ENCODE assay signal across 8 cellular contexts in the genomic region with DNA sequence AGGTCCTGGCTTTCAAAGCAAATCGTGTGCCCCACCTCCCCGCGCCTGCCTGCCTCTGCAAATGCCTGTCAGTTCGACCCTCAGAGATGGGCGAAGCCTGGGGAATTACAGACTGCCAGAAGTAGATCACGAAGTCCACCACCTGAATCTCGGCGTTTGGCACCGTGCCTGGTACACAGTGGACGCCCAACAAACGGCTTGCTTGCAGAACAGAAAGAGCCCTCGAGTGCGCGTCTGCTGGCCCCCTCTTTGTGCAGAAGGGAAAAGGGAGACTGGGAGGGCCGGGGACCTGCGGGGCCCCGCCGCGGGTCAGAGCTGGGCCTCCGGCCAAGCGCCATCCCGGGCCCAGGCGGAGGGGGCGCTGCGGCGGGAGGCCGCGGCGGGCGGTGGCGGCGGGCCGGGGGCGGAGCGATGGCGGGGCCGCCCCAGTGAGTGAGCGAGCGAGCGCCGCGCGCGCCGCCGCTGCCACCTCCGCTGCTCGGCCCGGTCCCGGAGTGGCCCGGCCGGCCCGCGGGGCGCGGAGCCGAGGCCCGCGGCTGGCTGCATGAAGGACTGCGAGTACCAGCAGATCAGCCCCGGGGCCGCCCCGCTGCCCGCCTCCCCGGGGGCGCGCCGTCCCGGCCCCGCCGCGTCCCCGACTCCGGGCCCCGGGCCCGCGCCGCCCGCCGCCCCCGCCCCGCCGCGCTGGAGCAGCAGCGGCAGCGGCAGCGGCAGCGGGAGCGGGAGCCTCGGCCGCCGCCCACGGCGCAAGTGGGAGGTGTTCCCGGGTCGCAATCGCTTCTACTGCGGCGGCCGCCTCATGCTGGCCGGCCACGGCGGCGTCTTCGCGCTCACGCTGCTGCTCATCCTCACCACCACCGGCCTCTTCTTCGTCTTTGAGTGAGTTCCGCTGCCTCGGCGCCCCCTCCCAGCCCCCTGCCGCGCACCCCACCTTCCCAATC. TPM values are rescaled to one million over a fixed set of nuclear protein-coding genes. Genes with fewer than 3 reads are reported as not detected.
DNase-seq lines count a peak whose midpoint lies in the region; ATAC-seq and FAIRE-seq lines count a peak whose summit lies in the region.

A gene with protein sequence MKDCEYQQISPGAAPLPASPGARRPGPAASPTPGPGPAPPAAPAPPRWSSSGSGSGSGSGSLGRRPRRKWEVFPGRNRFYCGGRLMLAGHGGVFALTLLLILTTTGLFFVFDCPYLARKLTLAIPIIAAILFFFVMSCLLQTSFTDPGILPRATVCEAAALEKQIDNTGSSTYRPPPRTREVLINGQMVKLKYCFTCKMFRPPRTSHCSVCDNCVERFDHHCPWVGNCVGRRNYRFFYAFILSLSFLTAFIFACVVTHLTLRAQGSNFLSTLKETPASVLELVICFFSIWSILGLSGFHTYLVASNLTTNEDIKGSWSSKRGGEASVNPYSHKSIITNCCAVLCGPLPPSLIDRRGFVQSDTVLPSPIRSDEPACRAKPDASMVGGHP (plus strand): TSS at position 428 of the 941 bp plus-strand sequence. CDS start 117 bp downstream, at position 545.

- peak; percentile 49 for DNase-seq in GM18507 (ENCODE audit: extremely low spot score, insufficient read length, low read depth)
- DNase-seq in NCI-H69 (lab: John Stamatoyannopoulos, UW): peak; percentile 71
- peak; percentile 56 for DNase-seq in mesenchymal stem cell
- peak; percentile 32 for DNase-seq in stimulated activated CD8-positive, alpha-beta memory T cell treated with anti-CD3 and anti-CD28 coated beads, Interleukin-15, amount 100 ng/mL, for 1 hour (ENCODE audit: low read depth)

- FAIRE-seq in GM18507 (lab: Jason Lieb, UNC): no peak

- peaks cover 18% of the 10 kb centered on the region for H3K79me1 ChIP-seq in mesenchymal stem cell (replicated peaks; ENCODE audit: low read length, poor library complexity, severe bottlenecking)

- peak within 1 kb of the TSS; percentile 87 to 89 for H3K14ac ChIP-seq in mesenchymal stem cell (ENCODE audit: low read length in 2 of 2)

- H3K79me2 ChIP-seq in ACC112 (ENCODE audit: control insufficient read depth, insufficient read depth, low read length, unreplicated experiment): peaks cover 31% of the 10 kb centered on the region

- H3K9ac ChIP-seq in endocrine pancreas (ENCODE audit: control insufficient read depth, insufficient read depth, low read length): peak within 1 kb of the TSS; percentile 79
- H3K9ac ChIP-seq in mesenchymal stem cell (ENCODE audit: low read length): peak within 1 kb of the TSS; percentile 85

- peak within 1 kb of the TSS; percentile 82 to 89 for H3K18ac ChIP-seq in mesenchymal stem cell (ENCODE audit: low read depth in 1 of 2, low read length in 2 of 2)

- H3K4me1 ChIP-seq in ACC112 (ENCODE audit: control insufficient read depth, insufficient read depth, low read length, unreplicated experiment) (peaks cover 17% of the 10 kb centered on the region), endocrine pancreas (ENCODE audit: control insufficient read depth, insufficient read depth, low read length) (no peaks in the 10 kb centered on the region), mesenchymal stem cell (ENCODE audit: control insufficient read depth, insufficient read depth, low read depth, low read length) (peaks cover 23% of the 10 kb centered on the region)

- CTCF ChIA-PET in activated CD8-positive, alpha-beta memory T cell treated with anti-CD3 and anti-CD28 coated beads for 36 hours (lab: Charles Lee): interaction anchor here (1.0 to 1.2 kb wide), 2 partner anchors 16 to 38 kb away, joined by 3 to 4 read pairs; no protein-coding TSS in a partner anchor

- peak; percentile 43 for ATAC-seq in HG03103 (IDR thresholded peaks at IDR 0.05; ENCODE audit: low read depth, unreplicated experiment)

- peak within 1 kb of the TSS; percentile 12 for H2AK5ac ChIP-seq in mesenchymal stem cell (ENCODE audit: low read length, severe bottlenecking)

- peak within 1 kb of the TSS; percentile 81 for H3K4ac ChIP-seq in mesenchymal stem cell (ENCODE audit: low read depth in 1 of 2, low read length in 2 of 2)

- H3K36me3 ChIP-seq in ACC112 (ENCODE audit: insufficient read depth, low read length) (no peaks in the 10 kb centered on the region), endocrine pancreas (ENCODE audit: control insufficient read depth, insufficient read depth, low read length) (no peaks in the 10 kb centered on the region), mesenchymal stem cell (ENCODE audit: control insufficient read depth in 1 of 2, insufficient read depth in 2 of 2, low read depth in 1 of 2, low read length in 2 of 2) (peaks cover 2 to 9% of the 10 kb centered on the region in 2 experiments)

- H3K27ac ChIP-seq in ACC112 (ENCODE audit: low read depth, low read length): no peak within 1 kb of the TSS
- H3K27ac ChIP-seq in mesenchymal stem cell (ENCODE audit: low read length, poor library complexity, severe bottlenecking): peak within 1 kb of the TSS; percentile 55

- WGBS in mesenchymal stem cell: 4% methylated on average over 46 of the region's 114 CpGs

- peak within 1 kb of the TSS; percentile 97 for H3K4me2 ChIP-seq in mesenchymal stem cell (ENCODE audit: low read length, poor library complexity, severe bottlenecking)

- H3K23ac ChIP-seq in mesenchymal stem cell (ENCODE audit: low read length in 2 of 2): peak within 1 kb of the TSS in 1 of 2 experiments; percentile 84

- peak within 1 kb of the TSS; percentile 93 for H4K8ac ChIP-seq in mesenchymal stem cell (ENCODE audit: low read length)

- H3K9me3 ChIP-seq in endocrine pancreas (ENCODE audit: control insufficient read depth, low read length) (no peaks in the 10 kb centered on the region), mesenchymal stem cell (ENCODE audit: control insufficient read depth, low read length) (no peaks in the 10 kb centered on the region)

- H4K91ac ChIP-seq in mesenchymal stem cell (ENCODE audit: low read length): peak within 1 kb of the TSS; percentile 65

- POLR2A ChIA-PET in activated CD8-positive, alpha-beta memory T cell treated with anti-CD3 and anti-CD28 coated beads for 36 hours (lab: Charles Lee): no interaction called here

- H2BK5ac ChIP-seq in mesenchymal stem cell (ENCODE audit: low read depth, low read length, poor library complexity, severe bottlenecking): no peak within 1 kb of the TSS

- peak within 1 kb of the TSS; percentile 55 for H2BK120ac ChIP-seq in mesenchymal stem cell (ENCODE audit: low read depth, low read length)

- H2BK15ac ChIP-seq in mesenchymal stem cell (ENCODE audit: low read depth, poor library complexity, severe bottlenecking): peak within 1 kb of the TSS; percentile 83

- H3K27me3 ChIP-seq in ACC112 (ENCODE audit: insufficient read depth, low read length): no peaks in the 10 kb centered on the region
- H3K27me3 ChIP-seq in endocrine pancreas (ENCODE audit: control insufficient read depth, insufficient read depth, low read length): no peaks in the 10 kb centered on the region
- H3K27me3 ChIP-seq in mesenchymal stem cell (ENCODE audit: control insufficient read depth in 1 of 2, insufficient read depth in 1 of 2, low read length in 2 of 2): no peaks in the 10 kb centered on the region

- H2AFZ ChIP-seq in ACC112 (ENCODE audit: low read length, unreplicated experiment) (peak within 1 kb of the TSS; percentile 89), mesenchymal stem cell (ENCODE audit: low read depth, low read length) (peak within 1 kb of the TSS; percentile 46)

- H2BK12ac ChIP-seq in mesenchymal stem cell (ENCODE audit: low read length in 2 of 2): peak within 1 kb of the TSS; percentile 56 to 93

- H3K4me3 ChIP-seq in ACC112 (ENCODE audit: low read depth, low read length) (peak within 1 kb of the TSS; percentile 84), endocrine pancreas (ENCODE audit: control insufficient read depth, insufficient read depth, low read length) (no peak within 1 kb of the TSS), mesenchymal stem cell (ENCODE audit: insufficient read depth in 1 of 2, low read depth in 1 of 2, low read length in 2 of 2) (peak within 1 kb of the TSS; percentile 81 to 85)

RNA-seq across cellular contexts. Expression of the gene that starts here (rescaled TPM):
- 10 to 100 TPM; 61.3 to 64.4 TPM for total RNA-seq in activated CD8-positive, alpha-beta memory T cell treated with anti-CD3 and anti-CD28 coated beads for 36 hours
- polyA plus RNA-seq in mesenchymal stem cell (2013, experiment 1 of 2): 24.7 TPM
- polyA plus RNA-seq in mesenchymal stem cell (2013, experiment 2 of 2): 24.1 TPM
